In genomic region chr1:98049370-98050115, GRCh38 we compare ENCODE assay signal across 1 cellular context.
TF ChIP-seq lines count a peak whose summit lies in the region.

No MANE protein-coding gene starts in this region.

TF ChIP-seq in H1, 55 proteins besides CTCF, POLR2A, EP300 and RAD21 (continued from another document):
- no peak for TF ChIP-seq BCL11A (IDR thresholded peaks at IDR 0.05; ENCODE audit: low read depth in 2 of 2, low read length in 2 of 2)
- TF ChIP-seq SRF (IDR thresholded peaks at IDR 0.05; ENCODE audit: low read depth, low read length) = no peak
- TF ChIP-seq JUN (IDR thresholded peaks at IDR 0.05; ENCODE audit: low read depth, low read length) = no peak
- TF ChIP-seq RXRA (IDR thresholded peaks at IDR 0.05; ENCODE audit: insufficient read depth, low read depth, low read length) = no peak
- TF ChIP-seq EZH2 (IDR thresholded peaks at IDR 0.05; ENCODE audit: low read depth, low read length, severe bottlenecking) = peak; percentile 64
- no peak for TF ChIP-seq TAF1 (IDR thresholded peaks at IDR 0.05; ENCODE audit: low read depth, low read length)
- TF ChIP-seq PHF8 (conservative IDR thresholded peaks at IDR 0.05; ENCODE audit: low read depth, low read length) = no peak
- no peak for TF ChIP-seq RBBP5 (IDR thresholded peaks at IDR 0.05; ENCODE audit: borderline replicate concordance, low read depth, low read length)
- TF ChIP-seq MAX (IDR thresholded peaks at IDR 0.05) = peak; percentile 61
- TF ChIP-seq FOSL1 (IDR thresholded peaks at IDR 0.05; ENCODE audit: insufficient read depth, low read depth, low read length) = no peak
- TF ChIP-seq, protein P1, sequence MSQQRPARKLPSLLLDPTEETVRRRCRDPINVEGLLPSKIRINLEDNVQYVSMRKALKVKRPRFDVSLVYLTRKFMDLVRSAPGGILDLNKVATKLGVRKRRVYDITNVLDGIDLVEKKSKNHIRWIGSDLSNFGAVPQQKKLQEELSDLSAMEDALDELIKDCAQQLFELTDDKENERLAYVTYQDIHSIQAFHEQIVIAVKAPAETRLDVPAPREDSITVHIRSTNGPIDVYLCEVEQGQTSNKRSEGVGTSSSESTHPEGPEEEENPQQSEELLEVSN (IDR thresholded peaks at IDR 0.05) = peak; percentile 49; the same call in 1 of the 2 replicates
- no peak for TF ChIP-seq CBX5 (IDR thresholded peaks at IDR 0.05; ENCODE audit: low read depth, low read length)
